In genomic region chr7:109402107-109402506, GRCh38 we compare ENCODE assay signal across 19 cellular contexts.
"Had no signal": no experiment of that assay in that cellular context is flagged by ENCODE, and none has a peak within 500 bp of the region (broad histone marks: within the 10 kb centered on the region; RNA-seq: fewer than 3 reads in every experiment).

No MANE protein-coding gene starts in this region.

- DNase-seq: colonic mucosa; cortex of kidney; dermis blood vessel endothelial cell; dorsolateral prefrontal cortex; effector CD4-positive, alpha-beta T cell; effector CD8-positive, alpha-beta T cell; effector memory CD4-positive, alpha-beta T cell; effector memory CD8-positive, alpha-beta T cell; endodermal cell; erythroblast; esophagus squamous epithelium; foreskin fibroblast; foreskin keratinocyte; foreskin melanocyte; gastrocnemius medialis; glutamatergic neuron; head of caudate nucleus; heart left ventricle; heart right ventricle had no signal
